ENCODE assay signal across 9 cellular contexts in genomic region chr4:26197018-26197779, GRCh38.
A peak's percentile ranks its signal among the peaks of the same experiment; 100 is the strongest.
DNase-seq lines count a peak whose midpoint lies in the region; ATAC-seq and TF ChIP-seq lines count a peak whose summit lies in the region.
"Had no signal": no experiment of that assay in that cellular context is flagged by ENCODE, and none has a peak within 500 bp of the region (broad histone marks: within the 10 kb centered on the region; RNA-seq: fewer than 3 reads in every experiment).

No MANE protein-coding gene starts in this region.

- H3K27me3 Mint-ChIP-seq in CD8-positive, alpha-beta T cell (ENCODE audit: low read depth): no peaks in the 10 kb centered on the region
- H3K27me3 Mint-ChIP-seq in activated CD4-positive, alpha-beta memory T cell treated with anti-CD3 and anti-CD28 coated beads, Interleukin-2, amount 10 ng/mL, durations not matched to agents 7 days and 5 days: peaks cover 23% of the 10 kb centered on the region
- H3K27me3 Mint-ChIP-seq in stimulated activated naive B cell treated with anti-CD40 and anti-IgM and Interleukin-4, amounts not matched to agents 10 μg/mL and 1 μg/mL and 100 μg/mL, for 72 hours: peaks cover 24 to 31% of the 10 kb centered on the region in 2 donors

- H3K36me3 Mint-ChIP-seq in CD8-positive, alpha-beta T cell: no peaks in the 10 kb centered on the region
- peaks cover 32% of the 10 kb centered on the region for H3K36me3 Mint-ChIP-seq in activated CD4-positive, alpha-beta memory T cell treated with anti-CD3 and anti-CD28 coated beads, Interleukin-2, amount 10 ng/mL, durations not matched to agents 7 days and 5 days (ENCODE audit: low read depth)
- no peaks in the 10 kb centered on the region for H3K36me3 Mint-ChIP-seq in stimulated activated naive B cell treated with anti-CD40 and anti-IgM and Interleukin-4, amounts not matched to agents 10 μg/mL and 1 μg/mL and 100 μg/mL, for 72 hours

- H3K4me1 ChIP-seq in CD8-positive, alpha-beta T cell (ENCODE audit: insufficient read depth, low read length): peaks cover 29% of the 10 kb centered on the region

- H3K27ac Mint-ChIP-seq in CD8-positive, alpha-beta T cell: peak overlapping the region; percentile 84
- H3K27ac Mint-ChIP-seq in activated CD4-positive, alpha-beta memory T cell treated with anti-CD3 and anti-CD28 coated beads, Interleukin-2, amount 10 ng/mL, durations not matched to agents 7 days and 5 days: peak overlapping the region; percentile 91
- no peak overlapping the region for H3K27ac Mint-ChIP-seq in stimulated activated naive B cell treated with anti-CD40 and anti-IgM and Interleukin-4, amounts not matched to agents 10 μg/mL and 1 μg/mL and 100 μg/mL, for 72 hours

- no peaks in the 10 kb centered on the region for H3K27me3 ChIP-seq in CD8-positive, alpha-beta T cell (ENCODE audit: insufficient read depth, low read length)

- intact Hi-C loops in CD8-positive, alpha-beta T cell (cut with DNase I, micrococcal nuclease): loop anchor here in 1 of 2 experiments (5.0 kb wide), 1 partner anchor 125 kb away; the partner anchor contains the start of gene RBPJ

- no peaks in the 10 kb centered on the region for H3K36me3 ChIP-seq in CD8-positive, alpha-beta T cell (ENCODE audit: insufficient read depth, low read length)

- peak; percentile 82 for ATAC-seq in CD8-positive, alpha-beta T cell
- ATAC-seq in GM21526 (IDR thresholded peaks at IDR 0.05; ENCODE audit: low FRiP score, unreplicated experiment): peak; percentile 78
- ATAC-seq in stimulated activated naive B cell treated with anti-CD40 and anti-IgM and Interleukin-4, amounts not matched to agents 10 μg/mL and 1 μg/mL and 100 μg/mL, for 72 hours (replicated peaks): peak; percentile 70 to 73

- peak overlapping the region; percentile 33 for H3K4me3 Mint-ChIP-seq in CD8-positive, alpha-beta T cell
- H3K4me3 Mint-ChIP-seq in activated CD4-positive, alpha-beta memory T cell treated with anti-CD3 and anti-CD28 coated beads, Interleukin-2, amount 10 ng/mL, durations not matched to agents 7 days and 5 days: peak overlapping the region; percentile 62
- no peak overlapping the region for H3K4me3 Mint-ChIP-seq in stimulated activated naive B cell treated with anti-CD40 and anti-IgM and Interleukin-4, amounts not matched to agents 10 μg/mL and 1 μg/mL and 100 μg/mL, for 72 hours
- H3K4me3 Mint-ChIP-seq: nephron had no signal

- H3K9me3 Mint-ChIP-seq in CD8-positive, alpha-beta T cell: no peaks in the 10 kb centered on the region
- H3K9me3 Mint-ChIP-seq in activated CD4-positive, alpha-beta memory T cell treated with anti-CD3 and anti-CD28 coated beads, Interleukin-2, amount 10 ng/mL, durations not matched to agents 7 days and 5 days: peaks cover 6% of the 10 kb centered on the region
- H3K9me3 Mint-ChIP-seq in stimulated activated naive B cell treated with anti-CD40 and anti-IgM and Interleukin-4, amounts not matched to agents 10 μg/mL and 1 μg/mL and 100 μg/mL, for 72 hours: no peaks in the 10 kb centered on the region
- H3K9me3 Mint-ChIP-seq: nephron had no signal

- no peak for TF ChIP-seq CTCF in CD8-positive, alpha-beta T cell (IDR thresholded peaks at IDR 0.05)

- H3K4me3 ChIP-seq in CD8-positive, alpha-beta T cell (ENCODE audit: low read depth, low read length): no peak overlapping the region

- H3K27ac ChIP-seq in CD8-positive, alpha-beta T cell (ENCODE audit: low read depth, low read length): no peak overlapping the region

- POLR2A ChIA-PET in CD8-positive, alpha-beta T cell (lab: Charles Lee): interaction anchor here (2.0 kb wide), 1 partner anchor 12 kb away, joined by 6 read pairs; no protein-coding TSS in a partner anchor
- POLR2A ChIA-PET in activated CD4-positive, alpha-beta memory T cell treated with anti-CD3 and anti-CD28 coated beads, Interleukin-2, amount 10 ng/mL, durations not matched to agents 7 days and 5 days (lab: Charles Lee): interaction anchor here (0.9 to 6.0 kb wide), 9 partner anchors 20 to 665 kb away, joined by 3 to 51 read pairs (median 4); partner anchors contain the start of gene RBPJ

- CTCF ChIA-PET in CD8-positive, alpha-beta T cell (lab: Charles Lee): interaction anchor here (0.9 to 1.6 kb wide), 2 partner anchors 122 to 130 kb away, joined by 3 read pairs; no protein-coding TSS in a partner anchor
- CTCF ChIA-PET in activated CD4-positive, alpha-beta memory T cell treated with anti-CD3 and anti-CD28 coated beads, Interleukin-2, amount 10 ng/mL, durations not matched to agents 7 days and 5 days (lab: Charles Lee): interaction anchor here (0.9 to 2.0 kb wide), 6 partner anchors 23 to 214 kb away, joined by 3 to 14 read pairs (median 4); no protein-coding TSS in a partner anchor

- H3K9me3 ChIP-seq in CD8-positive, alpha-beta T cell (ENCODE audit: low read length): no peaks in the 10 kb centered on the region

- H3K4me1 Mint-ChIP-seq in CD8-positive, alpha-beta T cell (ENCODE audit: low read depth): peaks cover 40% of the 10 kb centered on the region
- peaks cover 69% of the 10 kb centered on the region for H3K4me1 Mint-ChIP-seq in activated CD4-positive, alpha-beta memory T cell treated with anti-CD3 and anti-CD28 coated beads, Interleukin-2, amount 10 ng/mL, durations not matched to agents 7 days and 5 days
- peaks cover 13 to 17% of the 10 kb centered on the region in 2 donors for H3K4me1 Mint-ChIP-seq in stimulated activated naive B cell treated with anti-CD40 and anti-IgM and Interleukin-4, amounts not matched to agents 10 μg/mL and 1 μg/mL and 100 μg/mL, for 72 hours

- DNase-seq in CD8-positive, alpha-beta T cell: peak; percentile 5 to 74 (median 59)
- peak; percentile 73 for DNase-seq in HT-29 (ENCODE audit: low spot score)
- peak; percentile 87 for DNase-seq in activated CD4-positive, alpha-beta memory T cell treated with anti-CD3 and anti-CD28 coated beads, Interleukin-2, amount 10 ng/mL, durations not matched to agents 7 days and 5 days
- DNase-seq in fibroblast of the conjunctiva (ENCODE audit: low read depth): peak; percentile 90
- peak; percentile 20 for DNase-seq in stimulated activated naive B cell treated with anti-CD40 and anti-IgM and Interleukin-4, amounts not matched to agents 10 μg/mL and 1 μg/mL and 100 μg/mL, for 72 hours
- DNase-seq in mesenteric fat pad (ENCODE audit: low spot score): no peak
- DNase-seq in NCI-H524 (lab: John Stamatoyannopoulos, UW): no peak

Comparison
In these comparisons a context has a peak if more than half of its experiments do, and no peak if none do; other contexts are left out.
1. DNase-seq: peak in CD8-positive, alpha-beta T cell (7 of 7), HT-29 (single experiment), activated CD4-positive, alpha-beta memory T cell treated with anti-CD3 and anti-CD28 coated beads, Interleukin-2, amount 10 ng/mL, durations not matched to agents 7 days and 5 days (single experiment), fibroblast of the conjunctiva (single experiment) and stimulated activated naive B cell treated with anti-CD40 and anti-IgM and Interleukin-4, amounts not matched to agents 10 μg/mL and 1 μg/mL and 100 μg/mL, for 72 hours (single experiment); none in mesenteric fat pad (single experiment) and NCI-H524 (0 of 2).
2. H3K4me3 Mint-ChIP-seq: peak in CD8-positive, alpha-beta T cell (single experiment) and activated CD4-positive, alpha-beta memory T cell treated with anti-CD3 and anti-CD28 coated beads, Interleukin-2, amount 10 ng/mL, durations not matched to agents 7 days and 5 days (single experiment); none in stimulated activated naive B cell treated with anti-CD40 and anti-IgM and Interleukin-4, amounts not matched to agents 10 μg/mL and 1 μg/mL and 100 μg/mL, for 72 hours (0 of 2).
3. Peak in every context shown above with its lines, with median percentiles within 50 percentile points of each other: ATAC-seq.